8 cellular contexts compared by ENCODE assay signal in genomic region chr19:18156841-18157464, GRCh38.
A peak's percentile ranks its signal among the peaks of the same experiment; 100 is the strongest.
DNase-seq lines count a peak whose midpoint lies in the region; ATAC-seq and TF ChIP-seq lines count a peak whose summit lies in the region.

No MANE protein-coding gene starts in this region.

- intact Hi-C loops in posterior cingulate gyrus (cut with DNase I), result loop anchor here (5.0 kb wide), 2 partner anchors 35 to 150 kb away; partner anchors contain the start of genes ARRDC2 and MPV17L2

- peak; percentile 35 for DNase-seq in NCI-H748 (lab: John Stamatoyannopoulos, UW; ENCODE audit: unreplicated experiment)
- no peak for DNase-seq in NCI-H748 treated with DMSO at 0.1 percent for 48 hours (lab: John Stamatoyannopoulos, UW)
- peak; percentile 65 for DNase-seq in foreskin melanocyte
- peak in 9 of 10 donors; percentile 56 to 95 (median 67) for DNase-seq in posterior cingulate gyrus
- no peak for DNase-seq in NK-92 treated with Interleukin-12 subunit alpha and Interleukin-12 subunit beta, amount 100 ng/mL, for 24 hours (lab: John Stamatoyannopoulos, UW)

- ATAC-seq in SK-N-SH treated with all-trans-retinoic acid at 6 μM for 48 hours, result peak; percentile 30
- ATAC-seq in HG03432 (IDR thresholded peaks at IDR 0.05; ENCODE audit: unreplicated experiment), result no peak
- no peak for ATAC-seq in HG02938 (IDR thresholded peaks at IDR 0.05; ENCODE audit: unreplicated experiment)

TF ChIP-seq in SK-N-SH treated with all-trans-retinoic acid at 6 μM for 48 hours, 23 proteins besides CTCF, POLR2A, EP300 and RAD21:
- TF ChIP-seq PATZ1 (CRISPR knock-in tag; IDR thresholded peaks at IDR 0.05; ENCODE audit: borderline replicate concordance) (0 out of 2 replicates have a peak, but pooled peaks have one; percentile 10), PPARA (CRISPR knock-in tag; IDR thresholded peaks at IDR 0.05; ENCODE audit: borderline replicate concordance) (no peak), POU6F1 (CRISPR knock-in tag; IDR thresholded peaks at IDR 0.05; ENCODE audit: borderline replicate concordance, low read depth) (no peak), TSHZ2 (CRISPR knock-in tag; IDR thresholded peaks at IDR 0.05) (peak; percentile 53; the same call in 1 of the 2 replicates), ZNF8 (CRISPR knock-in tag; IDR thresholded peaks at IDR 0.05) (no peak), ZNF565 (CRISPR knock-in tag; conservative IDR thresholded peaks at IDR 0.05; ENCODE audit: low read depth) (no peak), TCF4 (CRISPR knock-in tag; IDR thresholded peaks at IDR 0.05; ENCODE audit: borderline replicate concordance) (peak; percentile 58; the same call in 1 of the 2 replicates)

Comparison
In these comparisons a context has a peak if more than half of its experiments do, and no peak if none do; other contexts are left out.
1. DNase-seq: peak in NCI-H748 (single experiment), foreskin melanocyte (single experiment) and posterior cingulate gyrus (9 of 10); none in NCI-H748 treated with DMSO at 0.1 percent for 48 hours (single experiment) and NK-92 treated with Interleukin-12 subunit alpha and Interleukin-12 subunit beta, amount 100 ng/mL, for 24 hours (single experiment).